8 cellular contexts compared by ENCODE assay signal in genomic region chr20:31833130-31833930, GRCh38. TPM values are rescaled to one million over a fixed set of nuclear protein-coding genes. Genes with fewer than 3 reads are reported as not detected.
A peak's percentile ranks its signal among the peaks of the same experiment; 100 is the strongest.
DNase-seq lines count a peak whose midpoint lies in the region; ATAC-seq, FAIRE-seq and TF ChIP-seq lines count a peak whose summit lies in the region.

No MANE protein-coding gene starts in this region.

- H3K4me3 ChIP-seq in bronchial epithelial cell (ENCODE audit: low read depth, low read length) (no peak overlapping the region), lung (no peak overlapping the region)

- no peaks in the 10 kb centered on the region for H3K9me3 Mint-ChIP-seq in Calu3 (ENCODE audit: low read depth, unreplicated experiment)

- H3K27me3 ChIP-seq in bronchial epithelial cell (ENCODE audit: control insufficient read depth, insufficient read depth, low read length) (peaks cover 6% of the 10 kb centered on the region), lung (ENCODE audit: control insufficient read depth, insufficient read depth) (no peaks in the 10 kb centered on the region)

- ATAC-seq in lung (ENCODE audit: insufficient read depth, low FRiP score): no peak

- H3K27ac ChIP-seq in VCaP: no peak overlapping the region
- no peak overlapping the region for H3K27ac ChIP-seq in lung (ENCODE audit: low read depth in 1 of 2, low read length in 1 of 2)

- H3K4me1 ChIP-seq in lung (ENCODE audit: control insufficient read depth in 2 of 2, insufficient read depth in 2 of 2, low read length in 2 of 2): peaks cover 3 to 11% of the 10 kb centered on the region in 2 donors

- WGBS in lung, 2 donors: 62 to 72% methylated on average over 14 of the region's 14 CpGs

- H3K4me3 Mint-ChIP-seq in Calu3 (ENCODE audit: low read depth, unreplicated experiment): no peak overlapping the region

- CTCF ChIA-PET in Calu3 (lab: Charles Lee): interaction anchor here (1.2 kb wide), 1 partner anchor 10 kb away, joined by 3 read pairs; no protein-coding TSS in a partner anchor

- H3K36me3 Mint-ChIP-seq in Calu3 (ENCODE audit: insufficient read depth, unreplicated experiment): peaks cover 15% of the 10 kb centered on the region

- H3K4me1 Mint-ChIP-seq in Calu3 (ENCODE audit: low read depth, unreplicated experiment): peaks cover 17% of the 10 kb centered on the region

- no peak overlapping the region for H3K27ac Mint-ChIP-seq in Calu3 (ENCODE audit: unreplicated experiment)

- TF ChIP-seq CTCF in Calu3 (IDR thresholded peaks at IDR 0.05; ENCODE audit: unreplicated experiment) (peak; percentile 99), VCaP (conservative IDR thresholded peaks at IDR 0.05) (peak; percentile 81), bronchial epithelial cell (IDR thresholded peaks at IDR 0.05; ENCODE audit: insufficient read depth, low read length, severe bottlenecking) (peak; percentile 87), lung (IDR thresholded peaks at IDR 0.05; ENCODE audit: control extremely low read depth, extremely low read depth) (peak; percentile 44)

- H3K9me3 ChIP-seq in lung (ENCODE audit: control insufficient read depth in 2 of 2, insufficient read depth in 1 of 2, low read length in 1 of 2): peaks cover 0 to 2% of the 10 kb centered on the region in 2 donors

- no peaks in the 10 kb centered on the region for H3K36me3 ChIP-seq in bronchial epithelial cell (ENCODE audit: control insufficient read depth, insufficient read depth, low read length)
- no peaks in the 10 kb centered on the region for H3K36me3 ChIP-seq in lung (ENCODE audit: control insufficient read depth in 2 of 2, insufficient read depth in 2 of 2, low read length in 2 of 2)

- no TSS peak for BruUV-seq in Calu3 (replicated peaks; lab: Mats Ljungman, UMichigan)

- intact Hi-C loops in Calu3 (cut with micrococcal nuclease; ENCODE audit: unreplicated experiment): no loop called here

- no peaks in the 10 kb centered on the region for H3K27me3 Mint-ChIP-seq in Calu3 (ENCODE audit: unreplicated experiment)

- no peak for FAIRE-seq in bronchial epithelial cell (lab: Jason Lieb, UNC)

- DNase-seq in Calu3 (peak; percentile 84), HUDEP-2 (lab: John Stamatoyannopoulos, UW; ENCODE audit: unreplicated experiment in 76 of 76) (peak in 48 of 76 experiments; percentile 0 to 70 (median 32)), bronchial epithelial cell (ENCODE audit: low read depth) (peak; percentile 29), lung (ENCODE audit: low spot score) (peak; percentile 58), NCI-H1048 (lab: John Stamatoyannopoulos, UW) (no peak), HCEC 1CT (no peak)
- DNase-seq in stimulated activated CD8-positive, alpha-beta memory T cell treated with anti-CD3 and anti-CD28 coated beads, Interleukin-4, amount 100 ng/mL, for 48 hours: peak; percentile 91

RNA-seq across cellular contexts. Expression of gene FOXS1, which starts 12.1 kb away (rescaled TPM):
- total RNA-seq in Calu3 (2022) (not detected in 2 replicates), bronchial epithelial cell (not detected in 2 replicates), lung (1 to 10 TPM; 2.3 to 2.7 TPM)
- polyA plus RNA-seq in lung: 1 to 10 TPM; 1.4 to 3.2 TPM

RNA-seq across cellular contexts. Expression of gene MYLK2, which starts 14.2 kb away (rescaled TPM):
- 1.3 and 1.5 TPM in 2 replicates for total RNA-seq in Calu3 (2022)
- total RNA-seq in bronchial epithelial cell: not detected in 2 replicates
- under 1 TPM in 1 of 2 donors, not detected in 1; 0.28 TPM for total RNA-seq in lung
- polyA plus RNA-seq in lung: under 1 TPM; 0.06 to 0.26 TPM

RNA-seq across cellular contexts. Expression of gene DUSP15, which starts 37.0 kb away (rescaled TPM):
- total RNA-seq in Calu3 (2022): 0.47 TPM in 1 of 2 replicates, not detected in the other
- total RNA-seq in bronchial epithelial cell: not detected in 2 replicates
- total RNA-seq in lung: 1 to 10 TPM; 4.1 to 4.7 TPM
- polyA plus RNA-seq in lung: 1 to 10 TPM; 1.6 to 1.7 TPM

RNA-seq across cellular contexts. Expression of gene TTLL9, which starts 37.1 kb away (rescaled TPM):
- total RNA-seq in Calu3 (2022) (not detected in 2 replicates), bronchial epithelial cell (under 0.01 TPM in 1 of 2 replicates, not detected in the other), lung (1 to 10 TPM; 7.1 to 8.9 TPM)
- polyA plus RNA-seq in lung: 1 to 10 TPM; 1.9 to 2.5 TPM

Comparison
In these comparisons a context has a peak if more than half of its experiments do, and no peak if none do; other contexts are left out.
1. DNase-seq: peak in Calu3 (single experiment), HUDEP-2 (48 of 76), bronchial epithelial cell (single experiment), lung (single experiment) and stimulated activated CD8-positive, alpha-beta memory T cell treated with anti-CD3 and anti-CD28 coated beads, Interleukin-4, amount 100 ng/mL, for 48 hours (single experiment); none in NCI-H1048 (single experiment) and HCEC 1CT (single experiment).
2. CTCF ChIP-seq: peak in every context shown above with its lines; median percentile 99 in Calu3; 87 in bronchial epithelial cell; 81 in VCaP; 44 in lung.